14 cellular contexts compared by ENCODE assay signal in genomic region chr5:107567901-107568671, GRCh38.
DNase-seq lines count a peak whose midpoint lies in the region; ATAC-seq, FAIRE-seq and TF ChIP-seq lines count a peak whose summit lies in the region.
"Had no signal": no experiment of that assay in that cellular context is flagged by ENCODE, and none has a peak within 500 bp of the region (broad histone marks: within the 10 kb centered on the region; RNA-seq: fewer than 3 reads in every experiment).

No MANE protein-coding gene starts in this region.

- H3K9me1 ChIP-seq in keratinocyte (ENCODE audit: control insufficient read depth, extremely low read depth, insufficient read depth, low read length): no peaks in the 10 kb centered on the region

- H3K36me3 ChIP-seq in Panc1 (ENCODE audit: control insufficient read depth, insufficient read depth, low read length) (no peaks in the 10 kb centered on the region), keratinocyte (ENCODE audit: control insufficient read depth in 2 of 2, extremely low read depth in 1 of 2, insufficient read depth in 2 of 2, low read length in 2 of 2) (no peaks in the 10 kb centered on the region), vagina (no peaks in the 10 kb centered on the region)
- H3K36me3 ChIP-seq: neutrophil had no signal

- H3K27ac ChIP-seq in Panc1 (ENCODE audit: low read length): peak overlapping the region; percentile 44; the same call in 1 of the 2 replicates
- peak overlapping the region; percentile 29 for H3K27ac ChIP-seq in keratinocyte (ENCODE audit: control insufficient read depth, insufficient read depth, low read length)
- no peak overlapping the region for H3K27ac ChIP-seq in vagina
- H3K27ac ChIP-seq: neutrophil had no signal

- no peaks in the 10 kb centered on the region for H4K20me1 ChIP-seq in keratinocyte (ENCODE audit: control insufficient read depth, extremely low read depth, insufficient read depth, low read length)

- TF ChIP-seq CTCF in Panc1 (IDR thresholded peaks at IDR 0.05): no peak
- no peak for TF ChIP-seq CTCF in keratinocyte (optimal IDR thresholded peaks at IDR 0.05 in 1 of 3, IDR thresholded peaks at IDR 0.05 in 1 of 3, conservative IDR thresholded peaks at IDR 0.05 in 1 of 3; ENCODE audit: extremely low read depth in 1 of 3, insufficient read depth in 2 of 3, low read length in 3 of 3)
- TF ChIP-seq CTCF in vagina (IDR thresholded peaks at IDR 0.05): no peak

- H3K9ac ChIP-seq in keratinocyte (ENCODE audit: control insufficient read depth, extremely low read depth, insufficient read depth, low read length): peak overlapping the region; percentile 14

- CTCF ChIA-PET in Panc1 (lab: Charles Lee): no interaction called here

- peak; percentile 48 for FAIRE-seq in keratinocyte (lab: Jason Lieb, UNC)
- FAIRE-seq: colon, HTR-8/SVneo had no signal

- H3K4me1 ChIP-seq in Panc1 (ENCODE audit: control insufficient read depth, insufficient read depth, low read length): peaks cover 32% of the 10 kb centered on the region
- H3K4me1 ChIP-seq in keratinocyte (ENCODE audit: control insufficient read depth, extremely low read depth, insufficient read depth, low read length): peaks cover 34% of the 10 kb centered on the region
- peaks cover 24% of the 10 kb centered on the region for H3K4me1 ChIP-seq in vagina

- intact Hi-C loops in Panc1 (cut with micrococcal nuclease; ENCODE audit: unreplicated experiment): no loop called here
- intact Hi-C loops in vagina (cut with DNase I): no loop called here

- BruUV-seq in Panc1 (replicated peaks; lab: Mats Ljungman, UMichigan): no TSS peak

- in situ Hi-C loops in Panc1 (cut with HindIII; ENCODE audit: low pct_unique_long_range_greater_than_20kb, low sequenced_read_pairs): no loop called here

- no peak for ATAC-seq in Panc1

- H3K4me3 ChIP-seq in Panc1 (ENCODE audit: low read depth in 2 of 2, low read length in 2 of 2) (no peak overlapping the region), keratinocyte (ENCODE audit: control insufficient read depth in 2 of 3, extremely low read depth in 1 of 3, insufficient read depth in 2 of 3, low read depth in 1 of 3, low read length in 3 of 3) (peak overlapping the region in 1 of 3 experiments; percentile 28), vagina (no peak overlapping the region)
- H3K4me3 ChIP-seq: lung had no signal

- no peak for TF ChIP-seq POLR2A in vagina (IDR thresholded peaks at IDR 0.05)

- peak overlapping the region; percentile 57 for H3K4me2 ChIP-seq in keratinocyte (ENCODE audit: control insufficient read depth, extremely low read depth, insufficient read depth, low read depth, low read length)

- dilution Hi-C loops in keratinocyte (cut with MboI; ENCODE audit: extremely low pct_ligation_motif_present, low sequenced_read_pairs): no loop called here

- no peak overlapping the region for H2AFZ ChIP-seq in keratinocyte (ENCODE audit: control insufficient read depth, low read length)

- H3K27me3 ChIP-seq in Panc1 (ENCODE audit: control insufficient read depth, insufficient read depth, low read length): no peaks in the 10 kb centered on the region
- H3K27me3 ChIP-seq in keratinocyte (ENCODE audit: control insufficient read depth, extremely low read depth, insufficient read depth, low read length): no peaks in the 10 kb centered on the region
- H3K27me3 ChIP-seq in vagina: no peaks in the 10 kb centered on the region

- no peaks in the 10 kb centered on the region for H3K9me3 ChIP-seq in Panc1 (ENCODE audit: control insufficient read depth, insufficient read depth, low read depth, low read length)
- no peaks in the 10 kb centered on the region for H3K9me3 ChIP-seq in keratinocyte (ENCODE audit: control insufficient read depth, low read depth, low read length)
- H3K9me3 ChIP-seq in vagina: no peaks in the 10 kb centered on the region
- H3K9me3 ChIP-seq: neutrophil had no signal

- DNase-seq in ELF-1 (ENCODE audit: low read depth, low spot score): peak; percentile 33
- peak; percentile 59 for DNase-seq in NCI-H1105 treated with DMSO at 0.1 percent for 48 hours (lab: John Stamatoyannopoulos, UW)
- DNase-seq in Panc1 (ENCODE audit: low read depth, low spot score): no peak
- DNase-seq in keratinocyte (ENCODE audit: low read depth, low spot score): peak; percentile 32
- DNase-seq in vagina (ENCODE audit: extremely low spot score in 2 of 2): no peak
- DNase-seq in SW480 (ENCODE audit: low spot score): no peak
- no peak for DNase-seq in activated gamma-delta T cell (lab: John Stamatoyannopoulos, UW)
- DNase-seq: activated naive CD8-positive, alpha-beta T cell treated with anti-CD3 and anti-CD28 coated beads for 36 hours; C1 segment of cervical spinal cord; MV-4-11 had no signal

- POLR2A ChIA-PET in Panc1 (lab: Charles Lee): no interaction called here

- peaks cover 30% of the 10 kb centered on the region for H3K79me2 ChIP-seq in keratinocyte (ENCODE audit: control insufficient read depth, insufficient read depth, low read length)

Comparison
In these comparisons a context has a peak if more than half of its experiments do, and no peak if none do; other contexts are left out.
1. DNase-seq: peak in ELF-1 (single experiment), NCI-H1105 treated with DMSO at 0.1 percent for 48 hours (single experiment) and keratinocyte (single experiment); none in Panc1 (single experiment), vagina (0 of 2), SW480 (single experiment) and activated gamma-delta T cell (single experiment).